In genomic region chr9:114317665-114318357, GRCh38 we compare ENCODE assay signal across 11 cellular contexts. TPM values are rescaled to one million over a fixed set of nuclear protein-coding genes. Genes with fewer than 3 reads are reported as not detected.
DNase-seq lines count a peak whose midpoint lies in the region; ATAC-seq and TF ChIP-seq lines count a peak whose summit lies in the region.
"Had no signal": no experiment of that assay in that cellular context is flagged by ENCODE, and none has a peak within 500 bp of the region (broad histone marks: within the 10 kb centered on the region; RNA-seq: fewer than 3 reads in every experiment).

No MANE protein-coding gene starts in this region.

- H3K9ac ChIP-seq in fibroblast of lung (ENCODE audit: insufficient read depth, low read length) = no peak overlapping the region

- no peaks in the 10 kb centered on the region for H4K20me1 ChIP-seq in OCI-LY7 (ENCODE audit: insufficient read depth, low read length)
- H4K20me1 ChIP-seq in fibroblast of lung (ENCODE audit: control insufficient read depth, extremely low read depth, insufficient read depth, low read length) = no peaks in the 10 kb centered on the region

- BruUV-seq in OCI-LY7 (replicated peaks; lab: Mats Ljungman, UMichigan) = no TSS peak

- no peaks in the 10 kb centered on the region for H3K9me2 ChIP-seq in OCI-LY7 (ENCODE audit: insufficient read depth, low read length)

- CTCF ChIA-PET in OCI-LY7 (lab: Charles Lee; ENCODE audit: unreplicated experiment) = no interaction called here

- H3K27ac ChIP-seq in OCI-LY7 (ENCODE audit: low read depth, low read length, poor library complexity, severe bottlenecking) (no peak overlapping the region), fibroblast of lung (ENCODE audit: insufficient read depth, low read length) (no peak overlapping the region), upper lobe of right lung (no peak overlapping the region)

- H3K9me3 ChIP-seq in OCI-LY7 (ENCODE audit: low read length) = no peaks in the 10 kb centered on the region
- no peaks in the 10 kb centered on the region for H3K9me3 ChIP-seq in fibroblast of lung (ENCODE audit: control insufficient read depth, insufficient read depth, low read depth, low read length)
- no peaks in the 10 kb centered on the region for H3K9me3 ChIP-seq in upper lobe of right lung

- no peak overlapping the region for H3K4me3 ChIP-seq in OCI-LY7 (ENCODE audit: low read depth, low read length, poor library complexity, severe bottlenecking)
- no peak overlapping the region for H3K4me3 ChIP-seq in fibroblast of lung (replicated peaks in 1 of 4; ENCODE audit: control extremely low read depth in 1 of 4, insufficient read depth in 1 of 4, low read depth in 3 of 4, low read length in 4 of 4)
- H3K4me3 ChIP-seq in upper lobe of right lung = no peak overlapping the region

- TF ChIP-seq CTCF in OCI-LY7 (conservative IDR thresholded peaks at IDR 0.05; ENCODE audit: low read length) (no peak), fibroblast of lung (conservative IDR thresholded peaks at IDR 0.05 in 1 of 2, IDR thresholded peaks at IDR 0.05 in 1 of 2; ENCODE audit: low read depth in 1 of 2, low read length in 2 of 2) (no peak), upper lobe of right lung (IDR thresholded peaks at IDR 0.05) (no peak)

- H3K4me1 ChIP-seq in OCI-LY7 (ENCODE audit: insufficient read depth, low read length, poor library complexity, severe bottlenecking) (no peaks in the 10 kb centered on the region), fibroblast of lung (ENCODE audit: control insufficient read depth, extremely low read depth, insufficient read depth, low read length) (no peaks in the 10 kb centered on the region), upper lobe of right lung (no peaks in the 10 kb centered on the region)

- H3K27me3 ChIP-seq in fibroblast of lung (ENCODE audit: control insufficient read depth, insufficient read depth, low read length) (peaks cover 5% of the 10 kb centered on the region), upper lobe of right lung (no peaks in the 10 kb centered on the region)

- H2AFZ ChIP-seq in OCI-LY7 (ENCODE audit: low read length) (no peak overlapping the region; the same call in 1 of the 2 replicates), fibroblast of lung (ENCODE audit: low read length) (no peak overlapping the region)

- H3K36me3 ChIP-seq in OCI-LY7 (ENCODE audit: insufficient read depth, low read length) = no peaks in the 10 kb centered on the region
- no peaks in the 10 kb centered on the region for H3K36me3 ChIP-seq in fibroblast of lung (ENCODE audit: control insufficient read depth, insufficient read depth, low read length)
- no peaks in the 10 kb centered on the region for H3K36me3 ChIP-seq in upper lobe of right lung

- POLR2A ChIA-PET in OCI-LY7 (lab: Charles Lee) = no interaction called here

- intact Hi-C loops in OCI-LY7 (cut with micrococcal nuclease; ENCODE audit: unreplicated experiment) = no loop called here
- intact Hi-C loops in upper lobe of right lung (cut with DNase I) = no loop called here

- peak; percentile 8 for DNase-seq in activated effector memory CD4-positive, alpha-beta T cell treated with anti-CD3 and anti-CD28 coated beads, Interleukin-2, amount 50 U/mL, for 16 hours
- DNase-seq in activated effector memory CD4-positive, alpha-beta T cell treated with Interleukin-2 at 50 U/mL for 16 hours = no peak
- DNase-seq in OCI-LY7 (ENCODE audit: low spot score) (peak; percentile 36), fibroblast of lung (ENCODE audit: low read depth in 2 of 2) (peak; percentile 13 to 92), upper lobe of right lung (peak; percentile 23), HK-2 (ENCODE audit: unreplicated experiment) (no peak), NCI-H1105 treated with DMSO at 0.1 percent for 48 hours (lab: John Stamatoyannopoulos, UW) (no peak)
- DNase-seq in activated CD4-positive, alpha-beta T cell treated with anti-CD3 and anti-CD28 coated beads for 1 hour = no peak
- DNase-seq: GOT3 had no signal

- peak; percentile 24 for ATAC-seq in upper lobe of right lung
- ATAC-seq: activated T-helper 17 cell treated with anti-CD3 and anti-CD28 coated beads, Interleukin-2, amount 50 U/mL, for 72 hours; T-cell had no signal

- H3K79me2 ChIP-seq in OCI-LY7 (ENCODE audit: insufficient read depth, low read depth, low read length) (no peaks in the 10 kb centered on the region), fibroblast of lung (ENCODE audit: control insufficient read depth, insufficient read depth, low read length) (no peaks in the 10 kb centered on the region)

- H3K4me2 ChIP-seq in OCI-LY7 (ENCODE audit: low read length) (no peak overlapping the region), fibroblast of lung (ENCODE audit: extremely low read depth, insufficient read depth, low read length) (no peak overlapping the region)

RNA-seq across cellular contexts. Expression of gene ORM1, which starts 5.1 kb away (rescaled TPM):
- total RNA-seq in OCI-LY7 (2014; rRNA removed; shearing (Covaris generic)) = not detected in 2 replicates
- total RNA-seq in OCI-LY7 (2022) (not detected in 2 replicates), fibroblast of lung (not detected in 2 replicates), upper lobe of right lung (5.2 TPM)
- not detected in 2 replicates for polyA plus RNA-seq in fibroblast of lung
- not detected in 2 replicates for polyA plus RNA-seq in fibroblast of lung (2012)
- not detected in 2 replicates for polyA minus RNA-seq in fibroblast of lung (ENCODE audit: low replicate concordance)
- total RNA-seq: activated T-helper 17 cell treated with anti-CD3 and anti-CD28 coated beads, Interleukin-2, amount 50 U/mL, for 72 hours had no signal

RNA-seq across cellular contexts. Expression of gene ORM2, which starts 11.9 kb away (rescaled TPM):
- not detected in 2 replicates for total RNA-seq in OCI-LY7 (2014; rRNA removed; shearing (Covaris generic))
- not detected in 2 replicates for total RNA-seq in OCI-LY7 (2022)
- total RNA-seq in fibroblast of lung = not detected in 2 replicates
- polyA plus RNA-seq in fibroblast of lung = not detected in 2 replicates
- not detected in 2 replicates for polyA plus RNA-seq in fibroblast of lung (2012)
- polyA minus RNA-seq in fibroblast of lung (ENCODE audit: low replicate concordance) = not detected in 2 replicates
- total RNA-seq in upper lobe of right lung = 3.9 TPM
- total RNA-seq: activated T-helper 17 cell treated with anti-CD3 and anti-CD28 coated beads, Interleukin-2, amount 50 U/mL, for 72 hours had no signal

Comparison
In these comparisons a context has a peak if more than half of its experiments do, and no peak if none do; other contexts are left out.
1. DNase-seq: peak in activated effector memory CD4-positive, alpha-beta T cell treated with anti-CD3 and anti-CD28 coated beads, Interleukin-2, amount 50 U/mL, for 16 hours (single experiment), OCI-LY7 (single experiment), fibroblast of lung (2 of 2) and upper lobe of right lung (single experiment); none in activated effector memory CD4-positive, alpha-beta T cell treated with Interleukin-2 at 50 U/mL for 16 hours (single experiment), HK-2 (single experiment), NCI-H1105 treated with DMSO at 0.1 percent for 48 hours (single experiment) and activated CD4-positive, alpha-beta T cell treated with anti-CD3 and anti-CD28 coated beads for 1 hour (single experiment).